Comparison of ENCODE assay signal across 14 cellular contexts in the genomic region with DNA sequence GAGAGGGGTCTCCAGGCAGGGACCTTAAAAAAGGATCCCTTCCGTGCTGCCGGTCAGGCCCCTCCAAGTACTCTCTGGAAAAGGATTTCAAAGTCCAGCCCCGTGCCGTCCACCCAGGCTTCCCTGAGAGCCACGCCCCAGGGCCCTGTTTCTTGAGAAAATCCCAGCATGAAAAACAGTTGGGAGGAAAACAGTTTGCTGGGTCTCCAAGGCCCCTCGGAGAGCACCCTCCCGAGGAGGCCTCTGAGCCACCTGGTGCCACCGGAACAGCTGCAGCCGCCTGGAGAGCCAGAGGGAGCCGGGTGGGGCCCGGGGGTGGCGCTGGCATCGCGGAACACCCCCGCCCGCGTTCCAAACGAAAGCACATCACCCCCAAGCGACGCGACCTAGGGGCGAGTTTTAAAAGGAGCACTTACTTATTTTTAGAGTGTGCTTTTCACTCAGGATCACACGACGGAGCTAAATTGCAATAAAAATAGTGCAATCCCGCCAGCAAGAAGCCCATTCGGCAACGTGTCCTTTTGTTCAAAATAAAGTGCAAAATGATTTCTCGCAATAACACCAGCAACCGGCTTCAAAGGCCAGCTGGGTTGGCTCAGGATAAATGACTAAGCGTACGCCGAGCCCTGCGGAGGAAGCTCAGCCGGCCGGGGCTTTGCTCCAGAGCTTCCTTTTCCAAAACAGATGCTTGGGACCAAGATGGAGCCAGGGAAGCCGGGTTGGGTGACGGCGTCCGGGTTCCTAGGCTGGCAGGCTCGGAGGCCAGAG.
DNase-seq lines count a peak whose midpoint lies in the region; TF ChIP-seq lines count a peak whose summit lies in the region.
"Had no signal": no experiment of that assay in that cellular context is flagged by ENCODE, and none has a peak within 500 bp of the region (broad histone marks: within the 10 kb centered on the region; RNA-seq: fewer than 3 reads in every experiment).

No MANE protein-coding gene starts in this region.

- TF ChIP-seq POLR2A in esophagus muscularis mucosa (IDR thresholded peaks at IDR 0.05; ENCODE audit: low read depth), result no peak

- peak overlapping the region in 1 of 4 donors; percentile 18 for H3K27ac ChIP-seq in esophagus muscularis mucosa (replicated peaks in 1 of 4)
- H3K27ac ChIP-seq: stomach had no signal

- H3K4me1 ChIP-seq in BE2C (no peaks in the 10 kb centered on the region), esophagus muscularis mucosa (peaks cover 0 to 21% (median 15%) of the 10 kb centered on the region in 4 donors)

- H3K27me3 Mint-ChIP-seq in mesothelial cell of epicardium (ENCODE audit: low read depth), result peaks cover 50% of the 10 kb centered on the region

- no peaks in the 10 kb centered on the region for H3K36me3 ChIP-seq in BE2C
- H3K36me3 ChIP-seq in esophagus muscularis mucosa, result no peaks in the 10 kb centered on the region
- H3K36me3 ChIP-seq: stomach had no signal

- intact Hi-C loops in esophagus muscularis mucosa (cut with DNase I), result no loop called here

- no peak for TF ChIP-seq CTCF in BE2C (IDR thresholded peaks at IDR 0.05; ENCODE audit: low read depth, low read length)
- TF ChIP-seq CTCF in esophagus muscularis mucosa (IDR thresholded peaks at IDR 0.05), result no peak
- TF ChIP-seq CTCF in mesothelial cell of epicardium (IDR thresholded peaks at IDR 0.05; ENCODE audit: unreplicated experiment), result no peak

- no peak overlapping the region for H3K4me3 Mint-ChIP-seq in mesothelial cell of epicardium
- H3K4me3 Mint-ChIP-seq: B cell had no signal

- H3K4me1 Mint-ChIP-seq in mesothelial cell of epicardium, result no peaks in the 10 kb centered on the region
- H3K4me1 Mint-ChIP-seq: B cell had no signal

- whole genome bisulfite sequencing in esophagus muscularis mucosa, result 31% methylated on average over 26 of the region's 40 CpGs

- H3K36me3 Mint-ChIP-seq in mesothelial cell of epicardium, result peaks cover 2% of the 10 kb centered on the region

- peak; percentile 2 for DNase-seq in BE2C
- DNase-seq in NCI-H345 (lab: John Stamatoyannopoulos, UW), result peak; percentile 36
- DNase-seq in esophagus muscularis mucosa (ENCODE audit: extremely low spot score), result no peak
- DNase-seq in lung microvascular endothelial cell (ENCODE audit: low read depth in 2 of 2), result peak; percentile 43
- DNase-seq in NCI-H1105 (lab: John Stamatoyannopoulos, UW), result no peak
- no peak for DNase-seq in COR-L47 (lab: John Stamatoyannopoulos, UW)
- DNase-seq in SKM-1 treated with dmso at 0.1 percent for 144 hours (lab: John Stamatoyannopoulos, UW; ENCODE audit: unreplicated experiment), result no peak
- DNase-seq in mesothelial cell of epicardium (ENCODE audit: low spot score in 2 of 2, unreplicated experiment in 2 of 2), result no peak
- DNase-seq: activated CD4-positive, alpha-beta T cell treated with anti-CD3 and anti-CD28 coated beads, Interleukin-2, amount 50 U/mL, for 48 hours; activated effector memory CD4-positive, alpha-beta T cell treated with Interleukin-2 at 50 U/mL for 16 hours; NCI-H226; retina; stomach had no signal

- no peak overlapping the region for H3K4me3 ChIP-seq in BE2C (ENCODE audit: low read depth, low read length)
- H3K4me3 ChIP-seq in esophagus muscularis mucosa, result peak overlapping the region; percentile 10 to 33 (median 27)
- H3K4me3 ChIP-seq: stomach had no signal

- H3K9me3 ChIP-seq in BE2C, result 0 out of 2 replicates have a peak, but pooled peaks cover 8% of the 10 kb centered on the region
- peaks cover 0 to 19% (median 11%) of the 10 kb centered on the region in 4 donors for H3K9me3 ChIP-seq in esophagus muscularis mucosa

- no peak overlapping the region for H3K27ac Mint-ChIP-seq in mesothelial cell of epicardium
- H3K27ac Mint-ChIP-seq: B cell had no signal

- H3K27me3 ChIP-seq in BE2C (peaks cover 81% of the 10 kb centered on the region), esophagus muscularis mucosa (peaks cover 0 to 86% (median 21%) of the 10 kb centered on the region in 4 donors)

- H3K9me3 Mint-ChIP-seq in mesothelial cell of epicardium, result peaks cover 17% of the 10 kb centered on the region

- TF ChIP-seq EP300 in esophagus muscularis mucosa (IDR thresholded peaks at IDR 0.05), result no peak

Comparison
In these comparisons a context has a peak if more than half of its experiments do, and no peak if none do; other contexts are left out.
1. DNase-seq: peak in BE2C (single experiment), NCI-H345 (single experiment) and lung microvascular endothelial cell (2 of 2); none in esophagus muscularis mucosa (single experiment), NCI-H1105 (single experiment), COR-L47 (single experiment), SKM-1 treated with dmso at 0.1 percent for 144 hours (single experiment) and mesothelial cell of epicardium (0 of 2).